In the genomic region with DNA sequence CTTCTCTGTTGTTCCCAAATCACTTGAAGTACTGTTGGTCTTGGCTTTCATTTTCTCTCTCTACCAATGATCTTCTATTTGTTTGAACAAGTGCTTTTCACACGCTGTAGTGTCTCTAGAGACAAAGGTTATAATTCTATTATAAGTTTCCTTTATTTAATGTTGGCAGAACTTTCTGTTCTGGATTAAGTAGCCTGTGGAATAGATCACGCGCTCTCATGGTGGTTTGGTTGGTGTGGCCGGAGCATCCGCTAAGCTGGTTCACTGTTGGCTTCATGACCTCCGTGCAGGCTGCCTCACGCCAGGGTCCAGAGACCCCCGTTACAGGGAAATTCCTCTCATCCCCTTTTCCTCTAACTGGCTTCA, we compare ENCODE assay signal across 16 cellular contexts. TPM values are rescaled to one million over a fixed set of nuclear protein-coding genes. Genes with fewer than 3 reads are reported as not detected.
A peak's percentile ranks its signal among the peaks of the same experiment; 100 is the strongest.
DNase-seq lines count a peak whose midpoint lies in the region; ATAC-seq and TF ChIP-seq lines count a peak whose summit lies in the region.
"Had no signal": no experiment of that assay in that cellular context is flagged by ENCODE, and none has a peak within 500 bp of the region (broad histone marks: within the 10 kb centered on the region; RNA-seq: fewer than 3 reads in every experiment).

No MANE protein-coding gene starts in this region.

- H2AFZ ChIP-seq in hepatocyte (no peak overlapping the region), OCI-LY7 (ENCODE audit: low read length) (no peak overlapping the region)

- CTCF ChIA-PET in OCI-LY7 (lab: Charles Lee; ENCODE audit: unreplicated experiment): no interaction called here

- no peaks in the 10 kb centered on the region for H3K9me3 ChIP-seq in hepatocyte (ENCODE audit: low read depth)
- no peaks in the 10 kb centered on the region for H3K9me3 ChIP-seq in OCI-LY7 (ENCODE audit: low read length)
- H3K9me3 ChIP-seq: A549, Peyer's patch had no signal

- H3K27ac ChIP-seq in 22Rv1 (peak overlapping the region; percentile 82), hepatocyte (peak overlapping the region; percentile 82), OCI-LY7 (ENCODE audit: low read depth, low read length, poor library complexity, severe bottlenecking) (no peak overlapping the region)

- H4K20me1 ChIP-seq in hepatocyte (ENCODE audit: insufficient read depth, poor library complexity, severe bottlenecking) (no peaks in the 10 kb centered on the region), OCI-LY7 (ENCODE audit: insufficient read depth, low read length) (no peaks in the 10 kb centered on the region)

- H3K4me3 Mint-ChIP-seq in brain: no peak overlapping the region
- H3K4me3 Mint-ChIP-seq in stimulated activated naive B cell treated with anti-CD40 and anti-IgM and Interleukin-4, amounts not matched to agents 10 μg/mL and 1 μg/mL and 100 μg/mL, for 72 hours: no peak overlapping the region
- H3K4me3 Mint-ChIP-seq: CD4-positive, alpha-beta T cell had no signal

- H3K79me2 ChIP-seq in hepatocyte: peaks cover 25% of the 10 kb centered on the region
- no peaks in the 10 kb centered on the region for H3K79me2 ChIP-seq in OCI-LY7 (ENCODE audit: insufficient read depth, low read depth, low read length)

- DNase-seq in hepatocyte (ENCODE audit: low spot score): no peak
- DNase-seq in sciatic nerve (ENCODE audit: low spot score): no peak
- no peak for DNase-seq in OCI-LY7 (ENCODE audit: low spot score)
- no peak for DNase-seq in NCI-H2107 treated with DMSO at 0.1 percent for 48 hours (lab: John Stamatoyannopoulos, UW; ENCODE audit: unreplicated experiment)
- no peak for DNase-seq in stimulated activated naive B cell treated with anti-CD40 and anti-IgM and Interleukin-4, amounts not matched to agents 10 μg/mL and 1 μg/mL and 100 μg/mL, for 72 hours
- DNase-seq: CD4-positive, alpha-beta T cell; NCI-H1105; NCI-H2081 treated with DMSO at 0.1 percent for 48 hours; Peyer's patch had no signal

- peaks cover 30% of the 10 kb centered on the region for H3K4me1 ChIP-seq in hepatocyte (ENCODE audit: insufficient read depth)
- H3K4me1 ChIP-seq in OCI-LY7 (ENCODE audit: insufficient read depth, low read length, poor library complexity, severe bottlenecking): no peaks in the 10 kb centered on the region

- TF ChIP-seq CTCF in 22Rv1 (IDR thresholded peaks at IDR 0.05) (no peak), brain (conservative IDR thresholded peaks at IDR 0.05) (no peak), hepatocyte (IDR thresholded peaks at IDR 0.05; ENCODE audit: poor library complexity) (no peak), OCI-LY7 (conservative IDR thresholded peaks at IDR 0.05; ENCODE audit: low read length) (no peak)

- peaks cover 3% of the 10 kb centered on the region for H3K36me3 ChIP-seq in hepatocyte (replicated peaks; ENCODE audit: insufficient read depth, low read depth)
- H3K36me3 ChIP-seq in OCI-LY7 (ENCODE audit: insufficient read depth, low read length): peaks cover 8% of the 10 kb centered on the region; the same call in 1 of the 2 replicates

- ATAC-seq in sciatic nerve (peak; percentile 89), HG03521 (IDR thresholded peaks at IDR 0.05; ENCODE audit: unreplicated experiment) (no peak)
- ATAC-seq in stimulated activated naive B cell treated with anti-CD40 and anti-IgM and Interleukin-4, amounts not matched to agents 10 μg/mL and 1 μg/mL and 100 μg/mL, for 72 hours (replicated peaks): no peak
- ATAC-seq: A549, K562 had no signal

- BruUV-seq in OCI-LY7 (replicated peaks; lab: Mats Ljungman, UMichigan): no TSS peak

- H3K27ac Mint-ChIP-seq in brain: peak overlapping the region in 3 of 5 experiments; percentile 28 to 49 (median 41)
- no peak overlapping the region for H3K27ac Mint-ChIP-seq in stimulated activated naive B cell treated with anti-CD40 and anti-IgM and Interleukin-4, amounts not matched to agents 10 μg/mL and 1 μg/mL and 100 μg/mL, for 72 hours
- H3K27ac Mint-ChIP-seq: CD4-positive, alpha-beta T cell had no signal

- H3K9me2 ChIP-seq in hepatocyte (replicated peaks; ENCODE audit: insufficient read depth) (no peaks in the 10 kb centered on the region), OCI-LY7 (ENCODE audit: insufficient read depth, low read length) (no peaks in the 10 kb centered on the region)

- H3K27me3 ChIP-seq in hepatocyte: no peaks in the 10 kb centered on the region
- H3K27me3 ChIP-seq: Peyer's patch had no signal

- POLR2A ChIA-PET in OCI-LY7 (lab: Charles Lee): no interaction called here

- H3K4me1 Mint-ChIP-seq in brain: peaks cover 31% of the 10 kb centered on the region
- H3K4me1 Mint-ChIP-seq in stimulated activated naive B cell treated with anti-CD40 and anti-IgM and Interleukin-4, amounts not matched to agents 10 μg/mL and 1 μg/mL and 100 μg/mL, for 72 hours: no peaks in the 10 kb centered on the region

- 95% methylated on average over 8 of the region's 8 CpGs for WGBS in hepatocyte (ENCODE audit: low lambda C conversion rate, missing lambda C conversion rate)

- H3K27me3 Mint-ChIP-seq in brain: no peaks in the 10 kb centered on the region
- no peaks in the 10 kb centered on the region for H3K27me3 Mint-ChIP-seq in stimulated activated naive B cell treated with anti-CD40 and anti-IgM and Interleukin-4, amounts not matched to agents 10 μg/mL and 1 μg/mL and 100 μg/mL, for 72 hours

- H3K4me3 ChIP-seq in hepatocyte: no peak overlapping the region
- H3K4me3 ChIP-seq in OCI-LY7 (ENCODE audit: low read depth, low read length, poor library complexity, severe bottlenecking): no peak overlapping the region
- H3K4me3 ChIP-seq: A549, K562, Peyer's patch had no signal

- peaks cover 78% of the 10 kb centered on the region for H3K36me3 Mint-ChIP-seq in brain
- peaks cover 10 to 20% of the 10 kb centered on the region in 2 donors for H3K36me3 Mint-ChIP-seq in stimulated activated naive B cell treated with anti-CD40 and anti-IgM and Interleukin-4, amounts not matched to agents 10 μg/mL and 1 μg/mL and 100 μg/mL, for 72 hours

- H3K4me2 ChIP-seq in hepatocyte: no peak overlapping the region
- H3K4me2 ChIP-seq in OCI-LY7 (ENCODE audit: low read length): no peak overlapping the region
- H3K4me2 ChIP-seq: A549 had no signal

- H3K9me3 Mint-ChIP-seq in brain: no peaks in the 10 kb centered on the region
- H3K9me3 Mint-ChIP-seq in stimulated activated naive B cell treated with anti-CD40 and anti-IgM and Interleukin-4, amounts not matched to agents 10 μg/mL and 1 μg/mL and 100 μg/mL, for 72 hours: peaks cover 0 to 2% of the 10 kb centered on the region in 2 donors
- H3K9me3 Mint-ChIP-seq: CD4-positive, alpha-beta T cell had no signal

- intact Hi-C loops in sciatic nerve (cut with DNase I) (no loop called here), OCI-LY7 (cut with micrococcal nuclease; ENCODE audit: unreplicated experiment) (no loop called here)

RNA-seq across cellular contexts. Expression of a gene that starts 30.9 kb away (rescaled TPM):
- polyA plus RNA-seq in brain (ENCODE audit: insufficient read depth, low read depth, low replicate concordance) (0.48 TPM), hepatocyte (not detected in 2 replicates)
- total RNA-seq in hepatocyte (0.40 TPM in 1 of 2 replicates, not detected in the other), sciatic nerve (1.6 TPM), OCI-LY7 (2022) (not detected in 2 replicates)
- not detected in 2 replicates for total RNA-seq in OCI-LY7 (2014; rRNA removed; shearing (Covaris generic))
- total RNA-seq: CD4-positive, alpha-beta T cell; NCI-H460; Peyer's patch had no signal
- polyA plus RNA-seq: BJ had no signal
